8 cellular contexts compared by ENCODE assay signal in the genomic region with DNA sequence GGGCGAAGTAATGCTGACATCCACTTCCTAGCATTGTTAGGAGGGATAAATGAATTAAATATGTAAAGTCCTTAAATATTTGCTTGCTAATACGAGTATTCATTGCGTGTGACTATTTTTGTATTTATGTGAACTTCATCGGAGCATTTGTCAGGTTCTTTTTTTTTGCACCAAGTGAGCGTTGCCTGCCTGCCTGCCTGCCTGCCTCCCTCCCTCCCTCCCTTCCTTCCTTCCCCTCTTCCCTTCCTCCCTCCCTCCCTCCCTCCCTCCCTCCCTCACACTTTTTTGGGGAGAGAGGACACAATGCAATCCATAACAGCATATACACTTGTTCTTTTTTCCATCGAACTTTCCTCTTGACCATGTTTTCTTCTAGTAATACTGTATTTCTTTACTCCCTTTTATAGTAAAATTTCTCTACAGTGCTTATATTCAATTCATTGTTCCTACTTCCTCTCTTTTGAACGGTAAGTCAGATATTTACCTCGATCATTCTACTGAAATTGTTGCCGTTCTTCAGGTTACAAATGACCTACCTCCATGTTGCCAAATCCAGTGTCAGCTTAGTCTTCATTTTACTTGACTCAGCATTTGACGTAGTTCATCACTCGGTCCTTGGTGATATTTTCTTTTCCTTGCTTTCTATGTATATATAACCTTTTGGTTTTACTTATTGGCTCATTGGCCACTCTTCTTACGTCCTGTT. TPM values are rescaled to one million over a fixed set of nuclear protein-coding genes. Genes with fewer than 3 reads are reported as not detected.
DNase-seq lines count a peak whose midpoint lies in the region; ATAC-seq and TF ChIP-seq lines count a peak whose summit lies in the region.

No MANE protein-coding gene starts in this region.

- H3K4me3 Mint-ChIP-seq in HFFc6 (peak overlapping the region; percentile 92), naive B cell (peak overlapping the region; percentile 82 to 99 (median 98))
- H3K4me3 Mint-ChIP-seq in T-helper 1 cell treated with Interleukin-12 subunit alpha and Interleukin-12 subunit beta and Interleukin-4 antibody, amounts not matched to agents 30 μg/mL and 1 μg/mL, for 36 hours = peak overlapping the region; percentile 87

- no peak for TF ChIP-seq CTCF in HFFc6 (IDR thresholded peaks at IDR 0.05)
- TF ChIP-seq CTCF in esophagus muscularis mucosa (IDR thresholded peaks at IDR 0.05) = no peak

- TF ChIP-seq POLR2A in esophagus muscularis mucosa (IDR thresholded peaks at IDR 0.05; ENCODE audit: low read depth) = no peak

- peak; percentile 16 for DNase-seq in DMS 273 treated with DMSO at 0.1 percent for 48 hours (lab: John Stamatoyannopoulos, UW)
- no peak for DNase-seq in HFFc6
- no peak for DNase-seq in esophagus muscularis mucosa (ENCODE audit: extremely low spot score)
- DNase-seq in naive B cell = no peak
- no peak for DNase-seq in COLO829 (ENCODE audit: low spot score)
- no peak for DNase-seq in stimulated activated CD4-positive, alpha-beta T cell treated with anti-CD3 and anti-CD28 coated beads, Interleukin-2, amount 100 ng/mL, for 24 hours
- DNase-seq in GOT3 (lab: John Stamatoyannopoulos, UW) = no peak

- H3K4me3 ChIP-seq in esophagus muscularis mucosa = peak overlapping the region; percentile 71 to 82 (median 79)

- H3K27ac Mint-ChIP-seq in HFFc6 (peak overlapping the region; percentile 98), naive B cell (peak overlapping the region; percentile 84 to 99 (median 97))
- H3K27ac Mint-ChIP-seq in T-helper 1 cell treated with Interleukin-12 subunit alpha and Interleukin-12 subunit beta and Interleukin-4 antibody, amounts not matched to agents 30 μg/mL and 1 μg/mL, for 36 hours = peak overlapping the region; percentile 93

- TF ChIP-seq EP300 in esophagus muscularis mucosa (IDR thresholded peaks at IDR 0.05) = no peak

- peaks cover 4 to 21% (median 13%) of the 10 kb centered on the region in 4 donors for H3K4me1 ChIP-seq in esophagus muscularis mucosa

- H3K27me3 Mint-ChIP-seq in HFFc6 (ENCODE audit: insufficient read depth) (no peaks in the 10 kb centered on the region), naive B cell (peaks cover 0 to 12% (median 10%) of the 10 kb centered on the region in 3 donors)
- peaks cover 14% of the 10 kb centered on the region for H3K27me3 Mint-ChIP-seq in T-helper 1 cell treated with Interleukin-12 subunit alpha and Interleukin-12 subunit beta and Interleukin-4 antibody, amounts not matched to agents 30 μg/mL and 1 μg/mL, for 36 hours (ENCODE audit: low read depth)

- under 1% methylated on average over 12 of the region's 12 CpGs for WGBS in esophagus muscularis mucosa

- no peaks in the 10 kb centered on the region for H3K9me3 ChIP-seq in esophagus muscularis mucosa

- H3K4me1 Mint-ChIP-seq in HFFc6 (ENCODE audit: low read depth) (peaks cover 18% of the 10 kb centered on the region), naive B cell (peaks cover 11 to 24% (median 17%) of the 10 kb centered on the region in 3 donors)
- peaks cover 8% of the 10 kb centered on the region for H3K4me1 Mint-ChIP-seq in T-helper 1 cell treated with Interleukin-12 subunit alpha and Interleukin-12 subunit beta and Interleukin-4 antibody, amounts not matched to agents 30 μg/mL and 1 μg/mL, for 36 hours (ENCODE audit: low read depth)

- H3K27me3 ChIP-seq in esophagus muscularis mucosa = no peaks in the 10 kb centered on the region

- H3K36me3 Mint-ChIP-seq in HFFc6 (ENCODE audit: low read depth) (no peaks in the 10 kb centered on the region), naive B cell (peaks cover 0 to 6% of the 10 kb centered on the region in 2 donors)
- H3K36me3 Mint-ChIP-seq in T-helper 1 cell treated with Interleukin-12 subunit alpha and Interleukin-12 subunit beta and Interleukin-4 antibody, amounts not matched to agents 30 μg/mL and 1 μg/mL, for 36 hours (ENCODE audit: low read depth) = peaks cover 9% of the 10 kb centered on the region

- intact Hi-C loops in esophagus muscularis mucosa (cut with DNase I) = loop anchor here (5.0 to 10.0 kb wide), 4 partner anchors 65 to 558 kb away; partner anchors contain the start of gene KIF5B

- H3K27ac ChIP-seq in esophagus muscularis mucosa (replicated peaks in 1 of 4) = peak overlapping the region; percentile 95 to 98 (median 96)

- no peaks in the 10 kb centered on the region for H3K9me3 Mint-ChIP-seq in HFFc6
- H3K9me3 Mint-ChIP-seq in T-helper 1 cell treated with Interleukin-12 subunit alpha and Interleukin-12 subunit beta and Interleukin-4 antibody, amounts not matched to agents 30 μg/mL and 1 μg/mL, for 36 hours = no peaks in the 10 kb centered on the region
- H3K9me3 Mint-ChIP-seq in naive B cell = no peaks in the 10 kb centered on the region

- no peak for ATAC-seq in naive B cell (ENCODE audit: low read depth in 2 of 2)

- H3K36me3 ChIP-seq in esophagus muscularis mucosa = peaks cover 0 to 4% (median 2%) of the 10 kb centered on the region in 4 donors

RNA-seq across cellular contexts. Expression of gene CCDC7, which starts 0.9 kb away (rescaled TPM):
- total RNA-seq in HFFc6 (2021; fragmentation: NEBNext Ultra II Directional; extraction: Animal tissue kit (Norgen Biotek cat#: 25700)) = 1 to 10 TPM; 3.1 to 3.9 (median 3.7) TPM
- total RNA-seq in esophagus muscularis mucosa = 10 to 100 TPM; 15.1 to 72.3 (median 22.6) TPM
- 10 to 100 TPM in 2 of 6 donors, 1 to 10 TPM in 3, not detected in 1; 3.8 to 14.4 (median 5.8) TPM for polyA plus RNA-seq in naive B cell (ENCODE audit: low read depth in 6 of 6)
